In genomic region chr2:84781942-84782716, GRCh38 we compare ENCODE assay signal across 8 cellular contexts.
DNase-seq lines count a peak whose midpoint lies in the region; ATAC-seq, FAIRE-seq and TF ChIP-seq lines count a peak whose summit lies in the region.

No MANE protein-coding gene starts in this region.

- H3K36me3 Mint-ChIP-seq in T-cell: peaks cover 10% of the 10 kb centered on the region
- H3K36me3 Mint-ChIP-seq in astrocyte (ENCODE audit: low read depth, unreplicated experiment): no peaks in the 10 kb centered on the region

- H3K4me1 Mint-ChIP-seq in T-cell: peaks cover 80 to 90% (median 88%) of the 10 kb centered on the region in 3 donors
- no peaks in the 10 kb centered on the region for H3K4me1 Mint-ChIP-seq in astrocyte (ENCODE audit: low read depth, unreplicated experiment)

- DNase-seq in T-cell (peak; percentile 15 to 70 (median 56)), astrocyte (ENCODE audit: low read depth) (peak; percentile 30), NCI-H2171 (lab: John Stamatoyannopoulos, UW) (no peak), NCI-H2029 treated with DMSO at 0.1 percent for 48 hours (lab: John Stamatoyannopoulos, UW) (no peak), NCI-H2029 (lab: John Stamatoyannopoulos, UW) (no peak)
- peak; percentile 34 to 80 for DNase-seq in stimulated activated CD4-positive, alpha-beta T cell treated with anti-CD3 and anti-CD28 coated beads, Interleukin-4, amount 100 ng/mL, for 4 hours

- no peak overlapping the region for H3K9ac ChIP-seq in astrocyte (ENCODE audit: low read length)

- H3K27me3 Mint-ChIP-seq in T-cell (no peaks in the 10 kb centered on the region), astrocyte (ENCODE audit: low read depth, unreplicated experiment) (no peaks in the 10 kb centered on the region)

- no peak overlapping the region for H3K27ac ChIP-seq in astrocyte (ENCODE audit: low read depth, low read length)

- H3K4me2 ChIP-seq in astrocyte (ENCODE audit: low read length): no peak overlapping the region

- no peaks in the 10 kb centered on the region for H3K36me3 ChIP-seq in astrocyte (ENCODE audit: insufficient read depth, low read length)

- H3K4me3 Mint-ChIP-seq in T-cell: peak overlapping the region; percentile 58 to 68 (median 63)
- no peak overlapping the region for H3K4me3 Mint-ChIP-seq in astrocyte (ENCODE audit: unreplicated experiment)

- H3K4me1 ChIP-seq in astrocyte (ENCODE audit: insufficient read depth, low read length): no peaks in the 10 kb centered on the region

- H3K79me2 ChIP-seq in astrocyte (ENCODE audit: insufficient read depth, low read length): no peaks in the 10 kb centered on the region

- no peaks in the 10 kb centered on the region for H3K9me3 ChIP-seq in astrocyte (ENCODE audit: insufficient read depth, low read depth, low read length)

- no peak for TF ChIP-seq CTCF in astrocyte (IDR thresholded peaks at IDR 0.05; ENCODE audit: insufficient read depth, low read depth, low read length)

- H2AFZ ChIP-seq in astrocyte (ENCODE audit: low read depth, low read length): no peak overlapping the region

- peak overlapping the region; percentile 93 to 96 for H3K27ac Mint-ChIP-seq in T-cell
- H3K27ac Mint-ChIP-seq in astrocyte (ENCODE audit: unreplicated experiment): no peak overlapping the region

- H4K20me1 ChIP-seq in astrocyte (ENCODE audit: insufficient read depth, low read length): no peaks in the 10 kb centered on the region

- CTCF ChIA-PET in T-cell (lab: Charles Lee): interaction anchor here in 1 of 2 donors (0.5 to 1.8 kb wide), 6 partner anchors 64 to 143 kb away, joined by 3 to 12 read pairs (median 4); no protein-coding TSS in a partner anchor

- no peak overlapping the region for H3K4me3 ChIP-seq in astrocyte (ENCODE audit: insufficient read depth, low read depth, low read length)

- ATAC-seq in GM18498 (IDR thresholded peaks at IDR 0.05; ENCODE audit: unreplicated experiment): peak; percentile 98
- ATAC-seq in HG02642 (IDR thresholded peaks at IDR 0.05; ENCODE audit: poor library complexity, unreplicated experiment): peak; percentile 83
- ATAC-seq in T-cell (replicated peaks in 1 of 4): peak; percentile 82 to 94 (median 94)

- peaks cover 4 to 18% (median 17%) of the 10 kb centered on the region in 3 donors for H3K9me3 Mint-ChIP-seq in T-cell
- peaks cover 4% of the 10 kb centered on the region for H3K9me3 Mint-ChIP-seq in astrocyte (ENCODE audit: unreplicated experiment)

- H3K27me3 ChIP-seq in astrocyte (ENCODE audit: insufficient read depth, low read length): no peaks in the 10 kb centered on the region

- FAIRE-seq in astrocyte (lab: Jason Lieb, UNC): no peak

- POLR2A ChIA-PET in T-cell (lab: Charles Lee): interaction anchor here (0.5 to 1.0 kb wide), 3 partner anchors 76 to 165 kb away, joined by 3 read pairs; no protein-coding TSS in a partner anchor

Comparison
In these comparisons a context has a peak if more than half of its experiments do, and no peak if none do; other contexts are left out.
1. DNase-seq: peak in T-cell (34 of 34), astrocyte (single experiment) and stimulated activated CD4-positive, alpha-beta T cell treated with anti-CD3 and anti-CD28 coated beads, Interleukin-4, amount 100 ng/mL, for 4 hours (2 of 2); none in NCI-H2171 (single experiment), NCI-H2029 treated with DMSO at 0.1 percent for 48 hours (single experiment) and NCI-H2029 (single experiment).
2. Peak in every context shown above with its lines, with median percentiles within 50 percentile points of each other: ATAC-seq.